In the genomic region with DNA sequence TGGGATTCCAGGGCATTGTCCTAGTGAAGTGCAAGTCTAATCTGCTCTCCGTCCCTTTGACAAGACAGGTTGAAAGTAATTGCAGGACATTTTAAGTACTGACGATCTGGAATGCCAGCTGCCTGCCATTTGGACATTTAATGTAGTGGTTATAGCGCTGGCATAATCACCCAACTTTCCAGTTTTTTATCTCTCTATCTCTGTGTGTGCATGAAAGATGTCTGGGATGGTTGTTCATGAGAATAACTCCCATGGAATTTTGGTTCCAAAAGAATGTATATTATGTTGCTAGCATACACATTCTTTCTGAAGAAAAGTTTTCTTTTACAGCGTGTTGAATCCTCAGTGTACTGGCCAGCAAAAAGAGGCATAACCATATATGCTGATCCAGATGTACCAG, we compare ENCODE assay signal across 22 cellular contexts. TPM values are rescaled to one million over a fixed set of nuclear protein-coding genes. Genes with fewer than 3 reads are reported as not detected.
DNase-seq lines count a peak whose midpoint lies in the region; ATAC-seq and TF ChIP-seq lines count a peak whose summit lies in the region.
"Had no signal": no experiment of that assay in that cellular context is flagged by ENCODE, and none has a peak within 500 bp of the region (broad histone marks: within the 10 kb centered on the region; RNA-seq: fewer than 3 reads in every experiment).

No MANE protein-coding gene starts in this region.

- no peak for TF ChIP-seq POLR2A in IMR-90 (IDR thresholded peaks at IDR 0.05; ENCODE audit: low read depth, low read length)

- no peak overlapping the region for H2BK120ac ChIP-seq in IMR-90 (ENCODE audit: low read depth, low read length)
- H2BK120ac ChIP-seq in trophoblast cell (ENCODE audit: insufficient read depth, low read length, poor library complexity): no peak overlapping the region

- no peak for TF ChIP-seq CTCF in IMR-90 (conservative IDR thresholded peaks at IDR 0.05; ENCODE audit: low read depth, low read length)
- no peak for TF ChIP-seq CTCF in BE2C (IDR thresholded peaks at IDR 0.05; ENCODE audit: low read depth, low read length)

- H2BK15ac ChIP-seq in IMR-90 (ENCODE audit: low read depth, low read length): no peak overlapping the region

- dilution Hi-C loops in IMR-90 (cut with HindIII; ENCODE audit: low sequenced_read_pairs, unreplicated experiment): no loop called here

- H3K4me2 ChIP-seq in IMR-90 (ENCODE audit: low read depth, low read length) (no peak overlapping the region), trophoblast cell (ENCODE audit: low read length) (no peak overlapping the region)
- H3K4me2 ChIP-seq: GM23338 had no signal

- H3K18ac ChIP-seq in IMR-90 (ENCODE audit: low read depth, low read length) (no peak overlapping the region), trophoblast cell (ENCODE audit: low read length) (no peak overlapping the region)

- no peaks in the 10 kb centered on the region for H3K4me1 ChIP-seq in IMR-90 (ENCODE audit: control insufficient read depth, insufficient read depth, low read length)
- H3K4me1 ChIP-seq in trophoblast cell (ENCODE audit: control insufficient read depth in 1 of 2, insufficient read depth in 2 of 2, low read length in 2 of 2): no peaks in the 10 kb centered on the region
- no peaks in the 10 kb centered on the region for H3K4me1 ChIP-seq in BE2C

- H3K9me1 ChIP-seq in IMR-90 (ENCODE audit: insufficient read depth, low read length): no peaks in the 10 kb centered on the region

- DNase-seq in NCI-H524 (lab: John Stamatoyannopoulos, UW) (peak; percentile 42 to 63), NCI-H524 treated with DMSO at 0.1 percent for 48 hours (lab: John Stamatoyannopoulos, UW) (no peak), EH (ENCODE audit: low read depth) (peak; percentile 53), IMR-90 (no peak), trophoblast cell (peak; percentile 74 to 96), BE2C (no peak)
- DNase-seq: 8988T; AML-193; C1 segment of cervical spinal cord; Calu3; CD4-positive, alpha-beta memory T cell; COR-L47; DMS53; DMS79 treated with DMSO at 0.1 percent for 48 hours; GDM1; H9 had no signal

- no peak overlapping the region for H3K56ac ChIP-seq in IMR-90 (ENCODE audit: extremely low read depth, insufficient read depth, low read length)

- H3K9me3 ChIP-seq in IMR-90 (ENCODE audit: control insufficient read depth, insufficient read depth, low read length) (no peaks in the 10 kb centered on the region), trophoblast cell (ENCODE audit: insufficient read depth, low read depth, low read length) (peaks cover 1% of the 10 kb centered on the region), BE2C (no peaks in the 10 kb centered on the region)

- no TSS peak for BruUV-seq in IMR-90 (replicated peaks; lab: Mats Ljungman, UMichigan)

- no peak overlapping the region for H3K23ac ChIP-seq in IMR-90 (ENCODE audit: low read depth, low read length)
- H3K23ac ChIP-seq in trophoblast cell (ENCODE audit: low read length): no peak overlapping the region

- H3K27ac ChIP-seq in IMR-90 (ENCODE audit: insufficient read depth, low read length) (no peak overlapping the region), trophoblast cell (ENCODE audit: low read depth, low read length) (no peak overlapping the region)

- no peak for TF ChIP-seq RAD21 in IMR-90 (IDR thresholded peaks at IDR 0.05; ENCODE audit: low read length)

- H2BK20ac ChIP-seq in IMR-90 (ENCODE audit: low read depth, low read length): no peak overlapping the region

- H3K14ac ChIP-seq in IMR-90 (replicated peaks; ENCODE audit: low read depth, low read length) (no peak overlapping the region), trophoblast cell (ENCODE audit: low read length) (no peak overlapping the region)

- no peak overlapping the region for H4K91ac ChIP-seq in IMR-90 (ENCODE audit: insufficient read depth, low read depth, low read length)
- no peak overlapping the region for H4K91ac ChIP-seq in trophoblast cell (ENCODE audit: low read depth, low read length)

- H3K9ac ChIP-seq in IMR-90 (ENCODE audit: low read depth, low read length) (no peak overlapping the region), trophoblast cell (ENCODE audit: low read length) (no peak overlapping the region)

- ATAC-seq in IMR-90 (ENCODE audit: low read depth) (peak; percentile 35), HG03571 (IDR thresholded peaks at IDR 0.05; ENCODE audit: unreplicated experiment) (no peak), HG02571 (IDR thresholded peaks at IDR 0.05; ENCODE audit: unreplicated experiment) (no peak)
- ATAC-seq: GM12878, GM23338, HCT116 had no signal

- no peaks in the 10 kb centered on the region for H4K20me1 ChIP-seq in IMR-90 (ENCODE audit: insufficient read depth, low read length)

- H2AK9ac ChIP-seq in IMR-90 (replicated peaks; ENCODE audit: low read depth, low read length, poor library complexity): no peak overlapping the region

- H2AFZ ChIP-seq in IMR-90 (replicated peaks; ENCODE audit: low read length, poor library complexity) (no peak overlapping the region), trophoblast cell (ENCODE audit: insufficient read depth, low read length, poor library complexity) (no peak overlapping the region)
- H2AFZ ChIP-seq: GM23338 had no signal

- POLR2A ChIA-PET in IMR-90 (lab: Charles Lee; ENCODE audit: unreplicated experiment): no interaction called here

- H3K79me1 ChIP-seq in IMR-90 (ENCODE audit: low read depth in 1 of 2, low read length in 2 of 2) (no peaks in the 10 kb centered on the region), trophoblast cell (ENCODE audit: low read length) (no peaks in the 10 kb centered on the region)

- H3K4me3 ChIP-seq in IMR-90 (ENCODE audit: insufficient read depth, low read depth, low read length): no peak overlapping the region
- H3K4me3 ChIP-seq in trophoblast cell (ENCODE audit: low read depth, low read length): no peak overlapping the region
- no peak overlapping the region for H3K4me3 ChIP-seq in BE2C (ENCODE audit: low read depth, low read length)
- H3K4me3 ChIP-seq: GM12878, GM23338 had no signal

- H2BK5ac ChIP-seq in IMR-90 (ENCODE audit: low read depth, low read length, poor library complexity, severe bottlenecking): no peak overlapping the region
- no peak overlapping the region for H2BK5ac ChIP-seq in trophoblast cell (ENCODE audit: low read depth, low read length, poor library complexity)

- no peak overlapping the region for H4K12ac ChIP-seq in trophoblast cell (ENCODE audit: low read depth, low read length)

- H3K27me3 ChIP-seq in IMR-90 (ENCODE audit: control insufficient read depth, insufficient read depth, low read length): no peaks in the 10 kb centered on the region; the same call in 1 of the 2 replicates
- H3K27me3 ChIP-seq in trophoblast cell (ENCODE audit: insufficient read depth, low read length): no peaks in the 10 kb centered on the region
- H3K27me3 ChIP-seq in BE2C: no peaks in the 10 kb centered on the region

- in situ Hi-C loops in IMR-90 (cut with MboI; ENCODE audit: low sequenced_read_pairs): no loop called here

- H3K36me3 ChIP-seq in IMR-90 (ENCODE audit: control insufficient read depth, insufficient read depth, low read length) (no peaks in the 10 kb centered on the region), trophoblast cell (ENCODE audit: control insufficient read depth in 1 of 2, insufficient read depth in 2 of 2, low read length in 2 of 2) (no peaks in the 10 kb centered on the region), BE2C (no peaks in the 10 kb centered on the region)

- CTCF ChIA-PET in IMR-90 (lab: Yijun Ruan, JAX): no interaction called here

- H4K5ac ChIP-seq in IMR-90 (ENCODE audit: low read depth, low read length): no peak overlapping the region

- intact Hi-C loops in IMR-90 (cut with micrococcal nuclease): no loop called here

- no peak overlapping the region for H2AK5ac ChIP-seq in IMR-90 (ENCODE audit: low read depth, low read length)
- no peak overlapping the region for H2AK5ac ChIP-seq in trophoblast cell (ENCODE audit: low read length)

- H3K4ac ChIP-seq in IMR-90 (ENCODE audit: low read depth, low read length) (no peak overlapping the region), trophoblast cell (ENCODE audit: low read depth, low read length) (no peak overlapping the region)

- no peak overlapping the region for H4K8ac ChIP-seq in IMR-90 (ENCODE audit: low read depth in 2 of 2, low read length in 2 of 2)
- H4K8ac ChIP-seq in trophoblast cell (ENCODE audit: low read depth, low read length): no peak overlapping the region

- no peaks in the 10 kb centered on the region for H3K79me2 ChIP-seq in trophoblast cell (ENCODE audit: control insufficient read depth, insufficient read depth, low read length, poor library complexity)

- no peak overlapping the region for H2BK12ac ChIP-seq in trophoblast cell (ENCODE audit: low read length)

- no CpG with 5 or more reads among the region's 4 CpGs for WGBS in IMR-90 (ENCODE audit: extremely low coverage in 2 of 2, insufficient read length in 1 of 2), 2 experiments
- no CpG with 5 or more reads among the region's 4 CpGs for WGBS in trophoblast cell (ENCODE audit: extremely low coverage, insufficient coverage, insufficient read length)

TF ChIP-seq in IMR-90, 13 proteins besides CTCF, POLR2A, EP300 and RAD21 (continues in another document):
- TF ChIP-seq CHD1 (IDR thresholded peaks at IDR 0.05; ENCODE audit: low read depth, low read length) (no peak), SMC3 (IDR thresholded peaks at IDR 0.05; ENCODE audit: low read depth, low read length) (no peak), NFE2L2 (IDR thresholded peaks at IDR 0.05; ENCODE audit: low read depth, low read length) (no peak), CEBPB (IDR thresholded peaks at IDR 0.05; ENCODE audit: low read depth, low read length) (no peak), FOS (IDR thresholded peaks at IDR 0.05; ENCODE audit: low read depth, low read length) (no peak), RCOR1 (IDR thresholded peaks at IDR 0.05; ENCODE audit: insufficient replicate concordance, low read length) (no peak), RFX5 (IDR thresholded peaks at IDR 0.05; ENCODE audit: low read depth, low read length) (no peak), MXI1 (IDR thresholded peaks at IDR 0.05; ENCODE audit: borderline replicate concordance, low read depth, low read length) (no peak), BHLHE40 (IDR thresholded peaks at IDR 0.05; ENCODE audit: low read depth, low read length) (no peak)
- TF ChIP-seq, protein P1, sequence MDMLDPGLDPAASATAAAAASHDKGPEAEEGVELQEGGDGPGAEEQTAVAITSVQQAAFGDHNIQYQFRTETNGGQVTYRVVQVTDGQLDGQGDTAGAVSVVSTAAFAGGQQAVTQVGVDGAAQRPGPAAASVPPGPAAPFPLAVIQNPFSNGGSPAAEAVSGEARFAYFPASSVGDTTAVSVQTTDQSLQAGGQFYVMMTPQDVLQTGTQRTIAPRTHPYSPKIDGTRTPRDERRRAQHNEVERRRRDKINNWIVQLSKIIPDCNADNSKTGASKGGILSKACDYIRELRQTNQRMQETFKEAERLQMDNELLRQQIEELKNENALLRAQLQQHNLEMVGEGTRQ (IDR thresholded peaks at IDR 0.05; ENCODE audit: low read depth, low read length): no peak

RNA-seq across cellular contexts. Expression of a gene that starts 53.6 kb away (rescaled TPM):
- total RNA-seq in IMR-90 (2012; rRNA removed): under 0.01 TPM in 2 replicates
- polyA plus RNA-seq in IMR-90 (2012; rRNA removed): 0.03 and 0.07 TPM in 2 replicates
- not detected in 2 replicates for polyA plus RNA-seq in IMR-90 (2012; cell fraction: cytosol; rRNA removed)
- 0.05 and 0.08 TPM in 2 replicates for polyA plus RNA-seq in IMR-90 (2012; cell fraction: nucleus; rRNA removed; ENCODE audit: low replicate concordance)
- polyA plus RNA-seq in trophoblast cell (2013): 0.05 and 0.15 TPM in 2 replicates
- polyA plus RNA-seq in BE2C (2012; ENCODE audit: insufficient read depth, insufficient read length, low read depth): 0.52 TPM
- total RNA-seq: GM12878 had no signal
- polyA plus RNA-seq: BJ had no signal

Comparison
In these comparisons a context has a peak if more than half of its experiments do, and no peak if none do; other contexts are left out.
1. DNase-seq: peak in NCI-H524 (2 of 2), EH (single experiment) and trophoblast cell (2 of 2); none in NCI-H524 treated with DMSO at 0.1 percent for 48 hours (single experiment), IMR-90 (single experiment) and BE2C (single experiment).